ENCODE assay signal across 8 cellular contexts in genomic region chr3:158659454-158660237, GRCh38. TPM values are rescaled to one million over a fixed set of nuclear protein-coding genes. Genes with fewer than 3 reads are reported as not detected.
A peak's percentile ranks its signal among the peaks of the same experiment; 100 is the strongest.
DNase-seq lines count a peak whose midpoint lies in the region; ATAC-seq and TF ChIP-seq lines count a peak whose summit lies in the region.

No MANE protein-coding gene starts in this region.

- TF ChIP-seq CTCF in AG09319 (IDR thresholded peaks at IDR 0.05; ENCODE audit: low read depth, low read length) = peak; percentile 83

- peaks cover 0 to 3% of the 10 kb centered on the region in 2 donors for H3K4me1 Mint-ChIP-seq in effector memory CD8-positive, alpha-beta T cell (ENCODE audit: low read depth in 2 of 2)

- H3K27ac Mint-ChIP-seq in effector memory CD8-positive, alpha-beta T cell = no peak overlapping the region

- no peaks in the 10 kb centered on the region for H3K4me1 ChIP-seq in mesodermal cell (ENCODE audit: control insufficient read depth, insufficient read depth, low read length, poor library complexity, severe bottlenecking)
- peaks cover 0 to 16% (median 0%) of the 10 kb centered on the region in 5 donors for H3K4me1 ChIP-seq in subcutaneous abdominal adipose tissue (ENCODE audit: control insufficient read depth in 5 of 5, insufficient read depth in 5 of 5, low read length in 5 of 5)

- WGBS in mesodermal cell (ENCODE audit: insufficient coverage in 2 of 2), 2 experiments = 39 to 61% methylated on average over 3 to 6 of the region's 7 CpGs

- no peaks in the 10 kb centered on the region for H3K27me3 ChIP-seq in subcutaneous abdominal adipose tissue (ENCODE audit: control insufficient read depth in 5 of 5, insufficient read depth in 4 of 5, low read length in 5 of 5)

- H3K9me3 Mint-ChIP-seq in effector memory CD8-positive, alpha-beta T cell = no peaks in the 10 kb centered on the region

- ATAC-seq in GM18502 (IDR thresholded peaks at IDR 0.05; ENCODE audit: poor library complexity, unreplicated experiment) = peak; percentile 93
- ATAC-seq in HG02884 (IDR thresholded peaks at IDR 0.05; ENCODE audit: unreplicated experiment) = peak; percentile 94
- ATAC-seq in effector memory CD8-positive, alpha-beta T cell (replicated peaks) = peak; percentile 78

- no peak overlapping the region for H3K4me3 ChIP-seq in mesodermal cell (ENCODE audit: extremely low read depth, insufficient read depth, low read length, poor library complexity, severe bottlenecking)
- H3K4me3 ChIP-seq in subcutaneous abdominal adipose tissue (ENCODE audit: low read depth in 1 of 5, low read length in 5 of 5) = no peak overlapping the region

- H3K4me3 Mint-ChIP-seq in effector memory CD8-positive, alpha-beta T cell = no peak overlapping the region

- H3K27me3 Mint-ChIP-seq in effector memory CD8-positive, alpha-beta T cell = no peaks in the 10 kb centered on the region

- no peak overlapping the region for H3K9ac ChIP-seq in subcutaneous abdominal adipose tissue (ENCODE audit: low read length in 5 of 5)

- H3K36me3 ChIP-seq in mesodermal cell (ENCODE audit: control insufficient read depth, insufficient read depth, low read length) = peaks cover 55% of the 10 kb centered on the region
- peaks cover 41 to 65% (median 61%) of the 10 kb centered on the region in 5 donors for H3K36me3 ChIP-seq in subcutaneous abdominal adipose tissue (ENCODE audit: control insufficient read depth in 5 of 5, insufficient read depth in 5 of 5, low read length in 5 of 5)

- peaks cover 56% of the 10 kb centered on the region for H3K36me3 Mint-ChIP-seq in effector memory CD8-positive, alpha-beta T cell (ENCODE audit: insufficient read depth)

- peak overlapping the region; percentile 26 for H3K27ac ChIP-seq in mesodermal cell (ENCODE audit: low read depth, low read length, severe bottlenecking)
- peak overlapping the region; percentile 77 for H3K27ac ChIP-seq in subcutaneous abdominal adipose tissue (ENCODE audit: low read depth, low read length)

- DNase-seq in AG09319 (ENCODE audit: extremely low read depth, low read depth) (no peak), NCI-H1694 treated with DMSO at 0.1 percent for 48 hours (lab: John Stamatoyannopoulos, UW) (peak; percentile 62)
- peak; percentile 35 to 64 for DNase-seq in activated CD4-positive, alpha-beta T cell treated with anti-CD3 and anti-CD28 coated beads for 4 hours
- peak; percentile 27 to 46 (median 38) for DNase-seq in effector memory CD8-positive, alpha-beta T cell

- no peaks in the 10 kb centered on the region for H3K9me3 ChIP-seq in mesodermal cell (ENCODE audit: control insufficient read depth, low read length)
- no peaks in the 10 kb centered on the region for H3K9me3 ChIP-seq in subcutaneous abdominal adipose tissue (ENCODE audit: control insufficient read depth in 5 of 5, low read length in 5 of 5)

RNA-seq across cellular contexts. Expression of gene LXN, which starts 12.8 kb away (rescaled TPM):
- polyA plus RNA-seq in mesodermal cell (2013, experiment 1 of 2) = 24.1 TPM
- polyA plus RNA-seq in mesodermal cell (2013, experiment 2 of 2) = 26.7 TPM

RNA-seq across cellular contexts. Expression of gene GFM1, which starts 15.3 kb away (rescaled TPM):
- 30.8 TPM for polyA plus RNA-seq in mesodermal cell (2013, experiment 1 of 2)
- 25.2 TPM for polyA plus RNA-seq in mesodermal cell (2013, experiment 2 of 2)
